ENCODE assay signal across 30 cellular contexts in the genomic region with DNA sequence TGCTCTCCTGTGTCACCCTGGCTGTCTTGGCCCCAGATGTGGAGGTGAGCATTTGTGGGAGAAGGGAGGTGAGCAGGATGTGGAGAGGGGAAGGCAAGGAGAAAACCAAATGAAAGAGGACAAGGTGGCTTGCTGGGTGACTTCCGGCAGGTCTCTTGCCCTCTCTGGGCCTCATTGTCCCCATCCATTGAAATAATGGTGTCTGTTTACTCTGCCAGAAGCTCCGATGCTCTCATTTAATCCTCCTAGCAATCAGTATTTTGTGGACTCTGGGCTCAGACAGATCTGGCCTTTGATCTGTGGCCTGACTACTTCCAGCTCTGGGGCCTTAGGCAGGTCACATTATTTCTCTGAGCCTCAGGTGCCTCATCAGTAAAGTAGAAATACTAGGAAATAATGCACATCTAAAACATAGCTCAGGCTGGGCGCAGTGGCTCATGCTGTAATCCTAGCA.
"Had no signal": no experiment of that assay in that cellular context is flagged by ENCODE, and none has a peak within 500 bp of the region (broad histone marks: within the 10 kb centered on the region; RNA-seq: fewer than 3 reads in every experiment).

No MANE protein-coding gene starts in this region.

- H3K4me3 Mint-ChIP-seq: activated CD4-positive, alpha-beta memory T cell treated with anti-CD3 and anti-CD28 coated beads for 36 hours; activated CD4-positive, alpha-beta T cell treated with anti-CD3 and anti-CD28 coated beads, Interleukin-2, amount 10 ng/mL, durations not matched to agents 24 days and 14 days; activated naive CD4-positive, alpha-beta T cell treated with anti-CD3 and anti-CD28 coated beads, Interleukin-2, amount 10 ng/mL, durations not matched to agents 7 days and 5 days; activated T-cell treated with anti-CD3 and anti-CD28 coated beads, Interleukin-2, amount 50 U/mL, for 72 hours; dendritic cell treated with granulocyte-macrophage colony-stimulating factor and Interleukin-4, amounts not matched to agents 40 ng/mL and 50 ng/mL, for 4 days; natural killer cell; stimulated activated memory B cell treated with anti-CD40 and anti-IgM and Interleukin-4, amounts not matched to agents 10 μg/mL and 1 μg/mL and 100 μg/mL, for 72 hours; stimulated activated naive CD8-positive, alpha-beta T cell treated with anti-CD3 and anti-CD28 coated beads, Interleukin-15, amount 100 ng/mL, for 72 hours had no signal

- FAIRE-seq: astrocyte, endometrium, TTC549 had no signal

- H3K27ac Mint-ChIP-seq: activated CD4-positive, alpha-beta memory T cell treated with anti-CD3 and anti-CD28 coated beads for 36 hours; activated CD4-positive, alpha-beta T cell treated with anti-CD3 and anti-CD28 coated beads, Interleukin-2, amount 10 ng/mL, durations not matched to agents 24 days and 14 days; activated naive CD4-positive, alpha-beta T cell treated with anti-CD3 and anti-CD28 coated beads, Interleukin-2, amount 10 ng/mL, durations not matched to agents 7 days and 5 days; activated T-cell treated with anti-CD3 and anti-CD28 coated beads, Interleukin-2, amount 50 U/mL, for 72 hours; dendritic cell treated with granulocyte-macrophage colony-stimulating factor and Interleukin-4, amounts not matched to agents 40 ng/mL and 50 ng/mL, for 4 days; natural killer cell; stimulated activated memory B cell treated with anti-CD40 and anti-IgM and Interleukin-4, amounts not matched to agents 10 μg/mL and 1 μg/mL and 100 μg/mL, for 72 hours; stimulated activated naive CD8-positive, alpha-beta T cell treated with anti-CD3 and anti-CD28 coated beads, Interleukin-15, amount 100 ng/mL, for 72 hours had no signal

- DNase-seq: activated CD4-positive, alpha-beta memory T cell treated with anti-CD3 and anti-CD28 coated beads for 36 hours; activated CD4-positive, alpha-beta T cell treated with anti-CD3 and anti-CD28 coated beads, Interleukin-2, amount 10 ng/mL, durations not matched to agents 24 days and 14 days; activated CD4-positive, CD25-positive, alpha-beta regulatory T cell treated with anti-CD3 and anti-CD28 coated beads, Interleukin-2, amount 50 U/mL, for 72 hours; activated gamma-delta T cell; activated naive CD4-positive, alpha-beta T cell treated with anti-CD3 and anti-CD28 coated beads, Interleukin-2, amount 10 ng/mL, durations not matched to agents 7 days and 5 days; activated T-cell treated with anti-CD3 and anti-CD28 coated beads for 4 hours; activated T-cell treated with anti-CD3 and anti-CD28 coated beads, Interleukin-2, amount 50 U/mL, for 72 hours; amniotic stem cell; central memory CD4-positive, alpha-beta T cell; effector CD4-positive, alpha-beta T cell; esophagus squamous epithelium; foreskin melanocyte; heart right ventricle; natural killer cell; stimulated activated CD4-positive, alpha-beta T cell treated with anti-CD3 and anti-CD28 coated beads, Interleukin-4, amount 100 ng/mL, for 24 hours; stimulated activated naive CD8-positive, alpha-beta T cell treated with anti-CD3 and anti-CD28 coated beads, Interleukin-15, amount 100 ng/mL, for 72 hours; T-helper 9 cell; thyroid gland; upper lobe of left lung had no signal

- H3K27ac ChIP-seq: epithelial cell of prostate, esophagus squamous epithelium, heart right ventricle, skin epidermis, thyroid gland, upper lobe of left lung, vagina, VCaP had no signal

- H3K36me3 ChIP-seq: esophagus squamous epithelium, heart right ventricle, thyroid gland, upper lobe of left lung, vagina had no signal

- H3K9me3 Mint-ChIP-seq: activated CD4-positive, alpha-beta memory T cell treated with anti-CD3 and anti-CD28 coated beads for 36 hours; activated CD4-positive, alpha-beta T cell treated with anti-CD3 and anti-CD28 coated beads, Interleukin-2, amount 10 ng/mL, durations not matched to agents 24 days and 14 days; activated naive CD4-positive, alpha-beta T cell treated with anti-CD3 and anti-CD28 coated beads, Interleukin-2, amount 10 ng/mL, durations not matched to agents 7 days and 5 days; activated T-cell treated with anti-CD3 and anti-CD28 coated beads, Interleukin-2, amount 50 U/mL, for 72 hours; dendritic cell treated with granulocyte-macrophage colony-stimulating factor and Interleukin-4, amounts not matched to agents 40 ng/mL and 50 ng/mL, for 4 days; natural killer cell; stimulated activated memory B cell treated with anti-CD40 and anti-IgM and Interleukin-4, amounts not matched to agents 10 μg/mL and 1 μg/mL and 100 μg/mL, for 72 hours; stimulated activated naive CD8-positive, alpha-beta T cell treated with anti-CD3 and anti-CD28 coated beads, Interleukin-15, amount 100 ng/mL, for 72 hours had no signal

- H3K4me1 ChIP-seq: thyroid gland, upper lobe of left lung had no signal

- ATAC-seq: activated T-cell treated with anti-CD3 and anti-CD28 coated beads, Interleukin-2, amount 50 U/mL, for 72 hours; heart right ventricle; natural killer cell; sciatic nerve; stimulated activated memory B cell treated with anti-CD40 and anti-IgM and Interleukin-4, amounts not matched to agents 10 μg/mL and 1 μg/mL and 100 μg/mL, for 72 hours; stimulated activated naive CD8-positive, alpha-beta T cell treated with anti-CD3 and anti-CD28 coated beads, Interleukin-15, amount 100 ng/mL, for 72 hours had no signal

- H3K27me3 Mint-ChIP-seq: stimulated activated memory B cell treated with anti-CD40 and anti-IgM and Interleukin-4, amounts not matched to agents 10 μg/mL and 1 μg/mL and 100 μg/mL, for 72 hours had no signal

- H3K9me3 ChIP-seq: esophagus squamous epithelium, heart right ventricle, thyroid gland, upper lobe of left lung, vagina had no signal

- H3K36me3 Mint-ChIP-seq: activated CD4-positive, alpha-beta memory T cell treated with anti-CD3 and anti-CD28 coated beads for 36 hours; activated naive CD4-positive, alpha-beta T cell treated with anti-CD3 and anti-CD28 coated beads, Interleukin-2, amount 10 ng/mL, durations not matched to agents 7 days and 5 days; natural killer cell; stimulated activated memory B cell treated with anti-CD40 and anti-IgM and Interleukin-4, amounts not matched to agents 10 μg/mL and 1 μg/mL and 100 μg/mL, for 72 hours had no signal

- H3K27me3 ChIP-seq: thyroid gland, upper lobe of left lung, vagina had no signal

- H3K4me1 Mint-ChIP-seq: activated CD4-positive, alpha-beta T cell treated with anti-CD3 and anti-CD28 coated beads, Interleukin-2, amount 10 ng/mL, durations not matched to agents 24 days and 14 days; activated naive CD4-positive, alpha-beta T cell treated with anti-CD3 and anti-CD28 coated beads, Interleukin-2, amount 10 ng/mL, durations not matched to agents 7 days and 5 days; natural killer cell; stimulated activated naive CD8-positive, alpha-beta T cell treated with anti-CD3 and anti-CD28 coated beads, Interleukin-15, amount 100 ng/mL, for 72 hours had no signal

- H3K4me3 ChIP-seq: esophagus squamous epithelium, heart right ventricle, lung, skin epidermis, thyroid gland, upper lobe of left lung, vagina had no signal
